Comparison of ENCODE assay signal across 8 cellular contexts in genomic region chr19:54138777-54139256, GRCh38. TPM values are rescaled to one million over a fixed set of nuclear protein-coding genes. Genes with fewer than 3 reads are reported as not detected.
A peak's percentile ranks its signal among the peaks of the same experiment; 100 is the strongest.
DNase-seq lines count a peak whose midpoint lies in the region; ATAC-seq and TF ChIP-seq lines count a peak whose summit lies in the region.

No MANE protein-coding gene starts in this region.

- TF ChIP-seq CTCF in WTC11 (IDR thresholded peaks at IDR 0.05) (no peak), fibroblast of pulmonary artery (IDR thresholded peaks at IDR 0.05; ENCODE audit: low read length, missing control alignments) (no peak)

- WGBS in GM23248 (ENCODE audit: low coverage in 1 of 2, low lambda C conversion rate in 2 of 2, missing lambda C conversion rate in 2 of 2), 2 experiments: 21 to 33% methylated on average over 12 to 15 of the region's 15 CpGs

- DNase-seq in GM23248 (no peak), WTC11 (ENCODE audit: low spot score) (no peak), fibroblast of pulmonary artery (ENCODE audit: low read depth) (no peak), skeletal muscle cell (ENCODE audit: low read depth) (no peak), NCI-H82 treated with DMSO at 0.1 percent for 48 hours (lab: John Stamatoyannopoulos, UW; ENCODE audit: unreplicated experiment) (no peak), ACHN (no peak), NCI-H446 (lab: John Stamatoyannopoulos, UW) (no peak), caudate nucleus (lab: John Stamatoyannopoulos, UW) (no peak)

- in situ Hi-C loops in GM23248 (cut with MboI): no loop called here
- in situ Hi-C loops in ACHN (cut with HindIII; ENCODE audit: low pct_ligation_motif_present, low pct_unique_long_range_greater_than_20kb, low sequenced_read_pairs): no loop called here

- H3F3A ChIP-seq in GM23248 (ENCODE audit: insufficient read depth): peaks cover 13% of the 10 kb centered on the region; the same call in 1 of the 2 replicates

- H3K9me2 ChIP-seq in GM23248 (ENCODE audit: insufficient read depth): no peaks in the 10 kb centered on the region

- H3K9me3 Mint-ChIP-seq in WTC11: no peaks in the 10 kb centered on the region

- peaks cover 13% of the 10 kb centered on the region; the same call in 1 of the 2 replicates for H3K36me3 ChIP-seq in GM23248 (ENCODE audit: low read depth)

- H3K4me1 Mint-ChIP-seq in WTC11: peaks cover 35% of the 10 kb centered on the region

- H3K27ac Mint-ChIP-seq in WTC11: peak overlapping the region; percentile 87

- H3K9me3 ChIP-seq in GM23248 (ENCODE audit: low read depth): no peaks in the 10 kb centered on the region

- CTCF ChIA-PET in WTC11 (lab: Charles Lee): interaction anchor here (1.3 kb wide), 1 partner anchor 51 kb away, joined by 4 read pairs; the partner anchor contains the start of gene MBOAT7

- H3K4me3 Mint-ChIP-seq in WTC11: peak overlapping the region; percentile 89

- 0 out of 2 replicates have a peak overlapping the region, but pooled peaks have one; percentile 6 for H3K27ac ChIP-seq in GM23248
- no peak overlapping the region for H3K27ac ChIP-seq in caudate nucleus (ENCODE audit: low read depth, low read length)

- peak overlapping the region; percentile 98 for H3K9ac ChIP-seq in GM23248

- POLR2A ChIA-PET in WTC11 (lab: Charles Lee): no interaction called here

- no peaks in the 10 kb centered on the region for H3K27me3 ChIP-seq in GM23248 (replicated peaks; ENCODE audit: insufficient read depth)

- H3K4me3 ChIP-seq in GM23248 (peak overlapping the region; percentile 78), fibroblast of pulmonary artery (replicated peaks; ENCODE audit: low read depth, low read length) (peak overlapping the region; percentile 84), skeletal muscle cell (ENCODE audit: low read depth, low read length) (peak overlapping the region; percentile 83)

- no peaks in the 10 kb centered on the region for H3K27me3 Mint-ChIP-seq in WTC11 (ENCODE audit: low read depth)

- peaks cover 62% of the 10 kb centered on the region for H3K79me2 ChIP-seq in GM23248 (ENCODE audit: insufficient read depth)

- H4K20me1 ChIP-seq in GM23248 (ENCODE audit: insufficient read depth): peaks cover 4% of the 10 kb centered on the region; the same call in 1 of the 2 replicates

- H3K4me2 ChIP-seq in GM23248 (ENCODE audit: unreplicated experiment): peak overlapping the region; percentile 84

- H3K4me1 ChIP-seq in GM23248 (ENCODE audit: insufficient read depth): peaks cover 26% of the 10 kb centered on the region

- H2AFZ ChIP-seq in GM23248: no peak overlapping the region

- no peak for ATAC-seq in WTC11

- H3K36me3 Mint-ChIP-seq in WTC11: peaks cover 20% of the 10 kb centered on the region

TF ChIP-seq in WTC11, 78 proteins besides CTCF, POLR2A, EP300 and RAD21:
- TF ChIP-seq ZNF219 (CRISPR knock-in tag; IDR thresholded peaks at IDR 0.05; ENCODE audit: borderline replicate concordance) (no peak), GTF2I (CRISPR knock-in tag; conservative IDR thresholded peaks at IDR 0.05) (no peak), CDX4 (CRISPR knock-in tag; IDR thresholded peaks at IDR 0.05; ENCODE audit: borderline replicate concordance) (no peak), HMGXB4 (CRISPR knock-in tag; IDR thresholded peaks at IDR 0.05) (no peak), TEAD4 (CRISPR knock-in tag; IDR thresholded peaks at IDR 0.05) (no peak), STAT6 (CRISPR knock-in tag; conservative IDR thresholded peaks at IDR 0.05; ENCODE audit: low read depth) (no peak), ETV6 (CRISPR knock-in tag; IDR thresholded peaks at IDR 0.05) (no peak), ZBTB21 (CRISPR knock-in tag; IDR thresholded peaks at IDR 0.05; ENCODE audit: borderline replicate concordance) (no peak), GABPB1 (CRISPR knock-in tag; IDR thresholded peaks at IDR 0.05) (no peak), SMAD3 (CRISPR knock-in tag; IDR thresholded peaks at IDR 0.05; ENCODE audit: borderline replicate concordance) (no peak), SOX15 (CRISPR knock-in tag; IDR thresholded peaks at IDR 0.05) (no peak), ZNF512 (CRISPR knock-in tag; IDR thresholded peaks at IDR 0.05; ENCODE audit: borderline replicate concordance) (no peak), CREM (CRISPR knock-in tag; IDR thresholded peaks at IDR 0.05) (no peak)

RNA-seq across cellular contexts. Expression of gene CNOT3, which starts 1.3 kb away (rescaled TPM):
- total RNA-seq in GM23248 (2014; rRNA removed; shearing (Covaris generic)): 8.9 and 12.6 TPM in 2 replicates
- 16.6 and 19.4 TPM in 2 replicates for polyA plus RNA-seq in GM23248 (2016; fragmentation: Nextera tagmentation; extraction: Ambion mirVana)
- total RNA-seq in WTC11 (2021): 90.7 to 96.8 TPM (median 93.3 TPM) in 3 replicates

RNA-seq across cellular contexts. Expression of gene LENG1, which starts 20.7 kb away (rescaled TPM):
- total RNA-seq in GM23248 (2014; rRNA removed; shearing (Covaris generic)): 6.6 and 6.9 TPM in 2 replicates
- 10.2 and 10.9 TPM in 2 replicates for polyA plus RNA-seq in GM23248 (2016; fragmentation: Nextera tagmentation; extraction: Ambion mirVana)
- 4.6 to 5.4 TPM (median 4.9 TPM) in 3 replicates for total RNA-seq in WTC11 (2021)

RNA-seq across cellular contexts. Expression of gene PRPF31, which starts 23.3 kb away (rescaled TPM):
- total RNA-seq in GM23248 (2014; rRNA removed; shearing (Covaris generic)): 38.4 and 43.9 TPM in 2 replicates
- polyA plus RNA-seq in GM23248 (2016; fragmentation: Nextera tagmentation; extraction: Ambion mirVana): 78.6 and 81.8 TPM in 2 replicates
- 82.3 to 92.8 TPM (median 89.5 TPM) in 3 replicates for total RNA-seq in WTC11 (2021)

RNA-seq across cellular contexts. Expression of gene TFPT, which starts 23.4 kb away (rescaled TPM):
- 11.5 and 23.8 TPM in 2 replicates for total RNA-seq in GM23248 (2014; rRNA removed; shearing (Covaris generic))
- polyA plus RNA-seq in GM23248 (2016; fragmentation: Nextera tagmentation; extraction: Ambion mirVana): 29.6 and 30.0 TPM in 2 replicates
- total RNA-seq in WTC11 (2021): 20.5 to 24.6 TPM (median 24.2 TPM) in 3 replicates

RNA-seq across cellular contexts. Expression of gene TMC4, which starts 34.1 kb away (rescaled TPM):
- not detected in 2 replicates for total RNA-seq in GM23248 (2014; rRNA removed; shearing (Covaris generic))
- 0.18 TPM in 1 of 2 replicates, not detected in the other for polyA plus RNA-seq in GM23248 (2016; fragmentation: Nextera tagmentation; extraction: Ambion mirVana)
- 9.3 to 14.7 TPM (median 13.8 TPM) in 3 replicates for total RNA-seq in WTC11 (2021)
